In genomic region chr11:14764899-14765527, GRCh38 we compare ENCODE assay signal across 8 cellular contexts.
DNase-seq lines count a peak whose midpoint lies in the region; ATAC-seq, FAIRE-seq and TF ChIP-seq lines count a peak whose summit lies in the region.

No MANE protein-coding gene starts in this region.

- H3K4me1 ChIP-seq in RWPE2 (ENCODE audit: insufficient read depth, poor library complexity, severe bottlenecking): peaks cover 2% of the 10 kb centered on the region
- no peaks in the 10 kb centered on the region for H3K4me1 ChIP-seq in kidney (ENCODE audit: control insufficient read depth in 1 of 2, insufficient read depth in 1 of 2, low read depth in 1 of 2, low read length in 2 of 2)
- H3K4me1 ChIP-seq in left lung: peaks cover 6 to 16% of the 10 kb centered on the region in 2 donors

- no peaks in the 10 kb centered on the region for H3K9me3 Mint-ChIP-seq in activated CD8-positive, alpha-beta memory T cell treated with anti-CD3 and anti-CD28 coated beads, Interleukin-2, amount 10 ng/mL, durations not matched to agents 7 days and 5 days (ENCODE audit: low read depth)

- FAIRE-seq in kidney (lab: Jason Lieb, UNC): no peak

- no peak overlapping the region for H3K27ac ChIP-seq in RWPE2 (ENCODE audit: poor library complexity, severe bottlenecking)
- no peak overlapping the region for H3K27ac ChIP-seq in kidney (ENCODE audit: low read depth in 2 of 2, low read length in 2 of 2)
- H3K27ac ChIP-seq in left lung: no peak overlapping the region

- H3K36me3 ChIP-seq in RWPE2 (ENCODE audit: low read depth): no peaks in the 10 kb centered on the region
- no peaks in the 10 kb centered on the region for H3K36me3 ChIP-seq in kidney (ENCODE audit: control insufficient read depth in 1 of 2, insufficient read depth in 2 of 2, low read length in 2 of 2)
- H3K36me3 ChIP-seq in left lung: no peaks in the 10 kb centered on the region

- H3K27me3 Mint-ChIP-seq in activated CD8-positive, alpha-beta memory T cell treated with anti-CD3 and anti-CD28 coated beads, Interleukin-2, amount 10 ng/mL, durations not matched to agents 7 days and 5 days: no peaks in the 10 kb centered on the region

- peaks cover 1% of the 10 kb centered on the region for H3K36me3 Mint-ChIP-seq in activated CD8-positive, alpha-beta memory T cell treated with anti-CD3 and anti-CD28 coated beads, Interleukin-2, amount 10 ng/mL, durations not matched to agents 7 days and 5 days

- peak; percentile 80 for ATAC-seq in activated CD8-positive, alpha-beta memory T cell treated with anti-CD3 and anti-CD28 coated beads, Interleukin-2, amount 10 ng/mL, durations not matched to agents 7 days and 5 days
- ATAC-seq in HG02943 (IDR thresholded peaks at IDR 0.05; ENCODE audit: low read depth, unreplicated experiment) (peak; percentile 86), RWPE2 (ENCODE audit: low read depth) (peak; percentile 73; the same call in 2 of the 3 replicates), left lung (no peak)

- CTCF ChIA-PET in activated CD8-positive, alpha-beta memory T cell treated with anti-CD3 and anti-CD28 coated beads, Interleukin-2, amount 10 ng/mL, durations not matched to agents 7 days and 5 days (lab: Charles Lee): interaction anchor here (1.0 to 2.5 kb wide), 10 partner anchors 21 to 244 kb away, joined by 3 to 18 read pairs (median 4); partner anchors contain the start of genes CYP2R1 and PDE3B

- H3K27ac Mint-ChIP-seq in activated CD8-positive, alpha-beta memory T cell treated with anti-CD3 and anti-CD28 coated beads, Interleukin-2, amount 10 ng/mL, durations not matched to agents 7 days and 5 days: no peak overlapping the region

- DNase-seq in activated CD8-positive, alpha-beta memory T cell treated with anti-CD3 and anti-CD28 coated beads, Interleukin-2, amount 10 ng/mL, durations not matched to agents 7 days and 5 days: peak; percentile 73
- DNase-seq in activated CD8-positive, alpha-beta memory T cell treated with anti-CD3 and anti-CD28 coated beads, Interleukin-2, amount 50 U/mL, for 48 hours: no peak
- DNase-seq in RWPE2 (ENCODE audit: low spot score): no peak
- peak; percentile 7 for DNase-seq in fibroblast of peridontal ligament (ENCODE audit: extremely low read depth)
- no peak for DNase-seq in kidney
- DNase-seq in left lung: no peak
- no peak for DNase-seq in NCI-H1417 treated with DMSO at 0.1 percent for 48 hours (lab: John Stamatoyannopoulos, UW)

- H3K4me3 Mint-ChIP-seq in activated CD8-positive, alpha-beta memory T cell treated with anti-CD3 and anti-CD28 coated beads, Interleukin-2, amount 10 ng/mL, durations not matched to agents 7 days and 5 days: peak overlapping the region; percentile 50

- H3K27me3 ChIP-seq in RWPE2 (ENCODE audit: insufficient read depth, poor library complexity, severe bottlenecking): peaks cover 16% of the 10 kb centered on the region
- no peaks in the 10 kb centered on the region for H3K27me3 ChIP-seq in left lung

- TF ChIP-seq CTCF in RWPE2 (IDR thresholded peaks at IDR 0.05; ENCODE audit: poor library complexity, severe bottlenecking): no peak
- TF ChIP-seq CTCF in kidney (IDR thresholded peaks at IDR 0.05; ENCODE audit: borderline replicate concordance, extremely low read depth, insufficient read depth): no peak
- no peak for TF ChIP-seq CTCF in left lung (IDR thresholded peaks at IDR 0.05)

- no peak overlapping the region for H3K9ac ChIP-seq in kidney (ENCODE audit: low read length in 2 of 2)

- no peak overlapping the region for H3K4me3 ChIP-seq in RWPE2 (ENCODE audit: severe bottlenecking)
- H3K4me3 ChIP-seq in kidney (ENCODE audit: low read length in 2 of 2): no peak overlapping the region
- no peak overlapping the region for H3K4me3 ChIP-seq in left lung

- H3K9me3 ChIP-seq in RWPE2 (ENCODE audit: severe bottlenecking): no peaks in the 10 kb centered on the region
- H3K9me3 ChIP-seq in kidney (ENCODE audit: control insufficient read depth in 1 of 2, low read length in 2 of 2): no peaks in the 10 kb centered on the region
- no peaks in the 10 kb centered on the region for H3K9me3 ChIP-seq in left lung

- peaks cover 48% of the 10 kb centered on the region for H3K4me1 Mint-ChIP-seq in activated CD8-positive, alpha-beta memory T cell treated with anti-CD3 and anti-CD28 coated beads, Interleukin-2, amount 10 ng/mL, durations not matched to agents 7 days and 5 days

- intact Hi-C loops in kidney (cut with DNase I) (no loop called here), left lung (cut with DNase I) (no loop called here)

Comparison
In these comparisons a context has a peak if more than half of its experiments do, and no peak if none do; other contexts are left out.
1. DNase-seq: peak in activated CD8-positive, alpha-beta memory T cell treated with anti-CD3 and anti-CD28 coated beads, Interleukin-2, amount 10 ng/mL, durations not matched to agents 7 days and 5 days (single experiment) and fibroblast of peridontal ligament (single experiment); none in activated CD8-positive, alpha-beta memory T cell treated with anti-CD3 and anti-CD28 coated beads, Interleukin-2, amount 50 U/mL, for 48 hours (single experiment), RWPE2 (single experiment), kidney (single experiment), left lung (0 of 2) and NCI-H1417 treated with DMSO at 0.1 percent for 48 hours (single experiment).